In the genomic region with DNA sequence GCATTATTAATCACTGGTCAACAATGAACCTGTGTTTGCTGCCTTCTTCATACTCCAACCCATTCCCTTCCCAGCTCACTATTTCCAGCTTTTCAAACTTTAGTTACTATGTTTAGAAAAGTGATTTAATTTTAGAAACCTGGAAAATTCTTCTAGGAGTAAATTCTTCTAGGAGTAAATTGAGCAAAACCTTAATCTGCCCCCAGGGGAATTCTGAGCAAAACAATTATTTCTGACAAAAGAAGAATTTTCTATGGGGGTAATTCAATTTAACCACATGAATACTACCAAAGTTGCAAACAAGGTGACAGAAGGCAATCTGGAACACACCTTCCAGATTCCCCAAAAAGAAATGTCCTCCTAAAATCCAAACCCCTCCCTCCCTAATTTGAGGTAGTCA, we compare ENCODE assay signal across 1 cellular context.
TF ChIP-seq lines count a peak whose summit lies in the region.

No MANE protein-coding gene starts in this region.

TF ChIP-seq in HCT116, 20 proteins besides CTCF, POLR2A, EP300 and RAD21:
- TF ChIP-seq, protein P1, sequence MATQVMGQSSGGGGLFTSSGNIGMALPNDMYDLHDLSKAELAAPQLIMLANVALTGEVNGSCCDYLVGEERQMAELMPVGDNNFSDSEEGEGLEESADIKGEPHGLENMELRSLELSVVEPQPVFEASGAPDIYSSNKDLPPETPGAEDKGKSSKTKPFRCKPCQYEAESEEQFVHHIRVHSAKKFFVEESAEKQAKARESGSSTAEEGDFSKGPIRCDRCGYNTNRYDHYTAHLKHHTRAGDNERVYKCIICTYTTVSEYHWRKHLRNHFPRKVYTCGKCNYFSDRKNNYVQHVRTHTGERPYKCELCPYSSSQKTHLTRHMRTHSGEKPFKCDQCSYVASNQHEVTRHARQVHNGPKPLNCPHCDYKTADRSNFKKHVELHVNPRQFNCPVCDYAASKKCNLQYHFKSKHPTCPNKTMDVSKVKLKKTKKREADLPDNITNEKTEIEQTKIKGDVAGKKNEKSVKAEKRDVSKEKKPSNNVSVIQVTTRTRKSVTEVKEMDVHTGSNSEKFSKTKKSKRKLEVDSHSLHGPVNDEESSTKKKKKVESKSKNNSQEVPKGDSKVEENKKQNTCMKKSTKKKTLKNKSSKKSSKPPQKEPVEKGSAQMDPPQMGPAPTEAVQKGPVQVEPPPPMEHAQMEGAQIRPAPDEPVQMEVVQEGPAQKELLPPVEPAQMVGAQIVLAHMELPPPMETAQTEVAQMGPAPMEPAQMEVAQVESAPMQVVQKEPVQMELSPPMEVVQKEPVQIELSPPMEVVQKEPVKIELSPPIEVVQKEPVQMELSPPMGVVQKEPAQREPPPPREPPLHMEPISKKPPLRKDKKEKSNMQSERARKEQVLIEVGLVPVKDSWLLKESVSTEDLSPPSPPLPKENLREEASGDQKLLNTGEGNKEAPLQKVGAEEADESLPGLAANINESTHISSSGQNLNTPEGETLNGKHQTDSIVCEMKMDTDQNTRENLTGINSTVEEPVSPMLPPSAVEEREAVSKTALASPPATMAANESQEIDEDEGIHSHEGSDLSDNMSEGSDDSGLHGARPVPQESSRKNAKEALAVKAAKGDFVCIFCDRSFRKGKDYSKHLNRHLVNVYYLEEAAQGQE (IDR thresholded peaks at IDR 0.05; ENCODE audit: low read depth) = no peak
- TF ChIP-seq ELF1 (IDR thresholded peaks at IDR 0.05; ENCODE audit: borderline replicate concordance, low read depth) (no peak), ZFX (IDR thresholded peaks at IDR 0.05) (no peak), YY1 (IDR thresholded peaks at IDR 0.05; ENCODE audit: extremely low read depth, insufficient replicate concordance, low read depth, low read length) (no peak), SRF (IDR thresholded peaks at IDR 0.05; ENCODE audit: low read depth) (no peak), EZH2phosphoT487 (IDR thresholded peaks at IDR 0.05; ENCODE audit: borderline replicate concordance) (no peak), CBX3 (IDR thresholded peaks at IDR 0.05; ENCODE audit: low read depth) (no peak), SIN3A (IDR thresholded peaks at IDR 0.05; ENCODE audit: low read depth) (no peak), EZH2 (IDR thresholded peaks at IDR 0.05) (no peak), SP1 (IDR thresholded peaks at IDR 0.05; ENCODE audit: low read depth) (no peak), TCF7L2 (IDR thresholded peaks at IDR 0.05; ENCODE audit: borderline replicate concordance, extremely low read depth, insufficient read depth, insufficient read length) (no peak), JUND (IDR thresholded peaks at IDR 0.05) (no peak), POLR2AphosphoS5 (IDR thresholded peaks at IDR 0.05; ENCODE audit: low read depth, low read length) (no peak), CEBPB (IDR thresholded peaks at IDR 0.05; ENCODE audit: low read depth) (no peak), EGR1 (IDR thresholded peaks at IDR 0.05; ENCODE audit: low read depth) (no peak)
- TF ChIP-seq, protein P2, sequence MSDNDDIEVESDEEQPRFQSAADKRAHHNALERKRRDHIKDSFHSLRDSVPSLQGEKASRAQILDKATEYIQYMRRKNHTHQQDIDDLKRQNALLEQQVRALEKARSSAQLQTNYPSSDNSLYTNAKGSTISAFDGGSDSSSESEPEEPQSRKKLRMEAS (IDR thresholded peaks at IDR 0.05) = no peak
- TF ChIP-seq, protein P3, sequence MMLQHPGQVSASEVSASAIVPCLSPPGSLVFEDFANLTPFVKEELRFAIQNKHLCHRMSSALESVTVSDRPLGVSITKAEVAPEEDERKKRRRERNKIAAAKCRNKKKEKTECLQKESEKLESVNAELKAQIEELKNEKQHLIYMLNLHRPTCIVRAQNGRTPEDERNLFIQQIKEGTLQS (IDR thresholded peaks at IDR 0.05) = no peak
